11 cellular contexts compared by ENCODE assay signal in the genomic region with DNA sequence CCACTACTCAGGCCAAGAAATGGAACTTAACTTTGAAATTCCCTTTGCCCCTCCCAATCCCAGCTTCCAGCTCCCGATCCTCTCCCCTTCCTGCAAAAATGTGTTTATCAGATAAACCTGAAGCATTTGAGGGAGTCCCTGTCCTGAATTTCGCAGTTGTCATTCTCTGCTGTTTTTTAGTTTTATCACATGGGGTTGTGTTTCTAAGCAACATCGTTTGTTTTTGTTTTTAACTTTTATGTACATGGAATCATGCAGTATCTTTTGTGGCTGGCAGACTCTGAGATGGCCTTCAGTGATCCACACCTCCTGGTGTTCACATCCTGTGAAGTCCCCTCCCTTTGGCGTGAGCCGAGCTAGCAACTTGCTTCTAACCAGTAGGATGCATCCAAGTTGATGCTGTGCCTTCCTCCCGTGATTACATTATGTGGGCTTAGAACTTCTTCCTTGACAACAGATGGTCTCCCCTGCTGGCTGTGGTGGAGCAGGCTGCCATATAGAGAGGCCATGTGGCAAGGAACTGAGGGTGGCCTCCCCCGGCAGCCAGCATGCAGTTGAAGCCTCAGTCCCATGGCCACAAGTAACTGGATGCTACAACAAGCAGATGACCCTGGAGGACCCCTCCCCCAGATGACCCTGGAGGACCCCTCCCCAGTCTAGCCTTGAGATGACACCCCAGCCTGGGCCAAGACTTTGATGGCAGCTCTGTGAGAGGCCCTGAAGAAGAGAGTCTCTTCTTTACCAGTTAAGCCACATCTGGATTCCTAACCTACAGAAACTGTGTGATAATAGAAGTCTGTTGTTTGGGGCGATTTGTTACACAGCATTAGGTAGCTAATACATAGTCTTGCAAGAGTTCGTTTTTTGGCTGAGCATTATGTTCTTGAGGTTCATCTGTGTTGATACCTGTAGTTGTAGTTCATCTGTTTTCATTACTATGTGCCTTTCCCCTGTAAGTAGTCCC. TPM values are rescaled to one million over a fixed set of nuclear protein-coding genes. Genes with fewer than 3 reads are reported as not detected.
A peak's percentile ranks its signal among the peaks of the same experiment; 100 is the strongest.
DNase-seq lines count a peak whose midpoint lies in the region; ATAC-seq and TF ChIP-seq lines count a peak whose summit lies in the region.
"Had no signal": no experiment of that assay in that cellular context is flagged by ENCODE, and none has a peak within 500 bp of the region (broad histone marks: within the 10 kb centered on the region; RNA-seq: fewer than 3 reads in every experiment).

No MANE protein-coding gene starts in this region.

- peak overlapping the region; percentile 84 for H3K27ac ChIP-seq in HUES48 (ENCODE audit: low read depth, low read length)
- peak overlapping the region in 5 of 8 donors; percentile 59 to 75 (median 66) for H3K27ac ChIP-seq in spleen

- TF ChIP-seq CTCF in astrocyte of the spinal cord (IDR thresholded peaks at IDR 0.05; ENCODE audit: low read depth, low read length) (no peak), spleen (IDR thresholded peaks at IDR 0.05 in 8 of 11, conservative IDR thresholded peaks at IDR 0.05 in 3 of 11) (no peak)

- H3K27me3 ChIP-seq in HUES48 (ENCODE audit: control insufficient read depth, insufficient read depth, low read length) (no peaks in the 10 kb centered on the region), spleen (replicated peaks in 1 of 7) (peaks cover 0 to 17% (median 0%) of the 10 kb centered on the region in 7 donors)

- H3K9me3 ChIP-seq in HUES48 (ENCODE audit: control insufficient read depth, insufficient read depth, low read length) (0 out of 2 replicates have a peak, but pooled peaks cover 8% of the 10 kb centered on the region), spleen (peaks cover 0 to 7% (median 0%) of the 10 kb centered on the region in 8 donors)

- H3K4me3 ChIP-seq in HUES48 (ENCODE audit: low read depth, low read length) (no peak overlapping the region), astrocyte of the spinal cord (ENCODE audit: low read depth, low read length) (no peak overlapping the region), spleen (peak overlapping the region in 2 of 8 donors; percentile 15 to 35)
- H3K4me3 ChIP-seq: K562 had no signal

- DNase-seq in astrocyte of the spinal cord (ENCODE audit: low read depth, low spot score): peak; percentile 47
- DNase-seq in kidney glomerular epithelial cell (lab: John Stamatoyannopoulos, UW): peak; percentile 26
- no peak for DNase-seq in spleen
- no peak for DNase-seq in stimulated activated CD4-positive, alpha-beta T cell treated with anti-CD3 and anti-CD28 coated beads, Interleukin-1b, Interleukin-23, amount 100 ng/mL, for 48 hours
- DNase-seq in hippocampal formation (lab: John Stamatoyannopoulos, UW): no peak
- DNase-seq: activated T-cell treated with anti-CD3 and anti-CD28 coated beads for 4 hours, left colon had no signal

- ATAC-seq in HG03460 (IDR thresholded peaks at IDR 0.05; ENCODE audit: unreplicated experiment): no peak
- ATAC-seq in HG02981 (IDR thresholded peaks at IDR 0.05; ENCODE audit: unreplicated experiment): no peak
- ATAC-seq: K562 had no signal

- no peak for TF ChIP-seq POLR2A in spleen (IDR thresholded peaks at IDR 0.05)

- H3K9ac ChIP-seq in HUES48 (ENCODE audit: low read depth, low read length): no peak overlapping the region

- in situ Hi-C loops in astrocyte of the spinal cord (cut with HindIII; ENCODE audit: low sequenced_read_pairs): no loop called here

- H3K4me1 ChIP-seq in HUES48 (ENCODE audit: control insufficient read depth, insufficient read depth, low read length) (peaks cover 47% of the 10 kb centered on the region), spleen (peaks cover 11 to 67% (median 35%) of the 10 kb centered on the region in 6 donors)

- intact Hi-C loops in spleen (cut with DNase I; ENCODE audit: low total_unique reads): no loop called here

- H3K36me3 ChIP-seq in HUES48 (ENCODE audit: control insufficient read depth, insufficient read depth, low read length): no peaks in the 10 kb centered on the region; the same call in 1 of the 2 replicates
- H3K36me3 ChIP-seq in spleen: no peaks in the 10 kb centered on the region

- WGBS in spleen, 5 donors: 60 to 82% (median 71%) methylated on average over 8 to 9 of the region's 9 CpGs

RNA-seq across cellular contexts. Expression of gene SH3BP4, which starts 27.7 kb away (rescaled TPM):
- 10 to 100 TPM; 10.2 to 21.0 (median 20.0) TPM for total RNA-seq in spleen
- 1 to 10 TPM; 2.3 to 3.7 (median 3.7) TPM for polyA plus RNA-seq in spleen

Comparison
In these comparisons a context has a peak if more than half of its experiments do, and no peak if none do; other contexts are left out.
1. DNase-seq: peak in astrocyte of the spinal cord (single experiment) and kidney glomerular epithelial cell (single experiment); none in spleen (single experiment), stimulated activated CD4-positive, alpha-beta T cell treated with anti-CD3 and anti-CD28 coated beads, Interleukin-1b, Interleukin-23, amount 100 ng/mL, for 48 hours (single experiment) and hippocampal formation (0 of 2).